Comparison of ENCODE assay signal across 20 cellular contexts in the genomic region with DNA sequence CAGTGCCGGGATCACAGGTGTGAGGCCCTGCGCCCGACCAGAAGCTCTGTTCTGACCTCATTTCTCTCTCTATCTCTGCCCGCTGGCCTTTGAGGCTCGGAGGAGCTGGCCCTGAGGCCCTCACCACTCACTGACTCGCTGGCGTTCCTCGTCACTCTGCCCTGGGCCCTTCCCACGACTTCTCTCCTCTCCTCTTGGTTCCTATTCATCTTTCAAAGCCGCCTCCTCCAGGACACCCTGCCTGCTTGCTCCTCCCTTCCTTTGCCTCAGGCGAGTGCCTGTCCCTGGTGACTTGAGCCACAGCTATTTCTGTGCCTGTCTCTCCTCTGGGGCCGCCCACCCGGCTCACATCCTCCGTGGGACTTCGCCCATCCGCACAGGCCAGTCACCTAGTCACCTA. TPM values are rescaled to one million over a fixed set of nuclear protein-coding genes. Genes with fewer than 3 reads are reported as not detected.
A peak's percentile ranks its signal among the peaks of the same experiment; 100 is the strongest.
DNase-seq lines count a peak whose midpoint lies in the region; ATAC-seq and TF ChIP-seq lines count a peak whose summit lies in the region.
"Had no signal": no experiment of that assay in that cellular context is flagged by ENCODE, and none has a peak within 500 bp of the region (broad histone marks: within the 10 kb centered on the region; RNA-seq: fewer than 3 reads in every experiment).

No MANE protein-coding gene starts in this region.

- H3K4me1 Mint-ChIP-seq in WTC11, result no peaks in the 10 kb centered on the region
- peaks cover 18% of the 10 kb centered on the region for H3K4me1 Mint-ChIP-seq in nephron progenitor cell
- H3K4me1 Mint-ChIP-seq: CD14-positive monocyte; CD4-positive, alpha-beta memory T cell had no signal

- TF ChIP-seq CTCF in WTC11 (IDR thresholded peaks at IDR 0.05) (no peak), nephron progenitor cell (IDR thresholded peaks at IDR 0.05) (no peak), RWPE1 (conservative IDR thresholded peaks at IDR 0.05; ENCODE audit: low read depth) (no peak)

- peak; percentile 7 for DNase-seq in EL
- no peak for DNase-seq in WTC11 (ENCODE audit: low spot score)
- no peak for DNase-seq in nephron progenitor cell
- no peak for DNase-seq in RWPE1 (ENCODE audit: low spot score)
- DNase-seq in activated CD8-positive, alpha-beta memory T cell treated with anti-CD3 and anti-CD28 coated beads for 24 hours, result no peak
- DNase-seq: BE2C; CD4-positive, alpha-beta memory T cell; DMS153; DMS79; HCEC 1CT; HFFc6 had no signal

- peaks cover 4% of the 10 kb centered on the region for H3K9me3 Mint-ChIP-seq in WTC11
- peaks cover 6% of the 10 kb centered on the region for H3K9me3 Mint-ChIP-seq in nephron progenitor cell
- H3K9me3 Mint-ChIP-seq: CD4-positive, alpha-beta memory T cell; GM23338 had no signal

- no peaks in the 10 kb centered on the region for H3K27me3 Mint-ChIP-seq in WTC11 (ENCODE audit: low read depth)
- peaks cover 2% of the 10 kb centered on the region for H3K27me3 Mint-ChIP-seq in nephron progenitor cell (ENCODE audit: low read depth, poor library complexity)

- CTCF ChIA-PET in WTC11 (lab: Charles Lee), result no interaction called here
- CTCF ChIA-PET in RWPE1 (lab: Yijun Ruan, JAX), result no interaction called here

- POLR2A ChIA-PET in WTC11 (lab: Charles Lee), result interaction anchor here (0.6 kb wide), 1 partner anchor 63 kb away, joined by 4 read pairs; no protein-coding TSS in a partner anchor
- POLR2A ChIA-PET in RWPE1 (lab: Yijun Ruan, JAX; ENCODE audit: low non-redundant PET), result no interaction called here

- H3K4me3 Mint-ChIP-seq in WTC11, result no peak overlapping the region
- no peak overlapping the region for H3K4me3 Mint-ChIP-seq in nephron progenitor cell
- H3K4me3 Mint-ChIP-seq: CD4-positive, alpha-beta memory T cell; GM23338; HFFc6 had no signal

- no peak for ATAC-seq in WTC11
- ATAC-seq in GM19351 (IDR thresholded peaks at IDR 0.05; ENCODE audit: unreplicated experiment), result no peak
- ATAC-seq in SK-N-SH treated with all-trans-retinoic acid at 6 μM for 48 hours, result no peak
- ATAC-seq: GM12878, GM23338 had no signal

- H3K36me3 Mint-ChIP-seq in WTC11 (no peaks in the 10 kb centered on the region), nephron progenitor cell (ENCODE audit: low read depth) (no peaks in the 10 kb centered on the region)
- H3K36me3 Mint-ChIP-seq: CD14-positive monocyte; CD4-positive, alpha-beta memory T cell had no signal

- H3K27ac ChIP-seq in RWPE1, result no peak overlapping the region
- H3K27ac ChIP-seq: HL-60 had no signal

- H3K27ac Mint-ChIP-seq in WTC11 (peak overlapping the region; percentile 2; the same call in 1 of the 2 replicates), nephron progenitor cell (peak overlapping the region; percentile 9)
- H3K27ac Mint-ChIP-seq: GM23338, HFFc6 had no signal

TF ChIP-seq in WTC11, 78 proteins besides CTCF, POLR2A, EP300 and RAD21 (continues in another document):
- TF ChIP-seq SMAD3 (CRISPR knock-in tag; IDR thresholded peaks at IDR 0.05; ENCODE audit: borderline replicate concordance), result no peak
- TF ChIP-seq, protein P1, sequence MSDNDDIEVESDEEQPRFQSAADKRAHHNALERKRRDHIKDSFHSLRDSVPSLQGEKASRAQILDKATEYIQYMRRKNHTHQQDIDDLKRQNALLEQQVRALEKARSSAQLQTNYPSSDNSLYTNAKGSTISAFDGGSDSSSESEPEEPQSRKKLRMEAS (CRISPR knock-in tag; IDR thresholded peaks at IDR 0.05), result no peak
- TF ChIP-seq RELA (CRISPR knock-in tag; IDR thresholded peaks at IDR 0.05; ENCODE audit: borderline replicate concordance), result no peak
- TF ChIP-seq, protein P2, sequence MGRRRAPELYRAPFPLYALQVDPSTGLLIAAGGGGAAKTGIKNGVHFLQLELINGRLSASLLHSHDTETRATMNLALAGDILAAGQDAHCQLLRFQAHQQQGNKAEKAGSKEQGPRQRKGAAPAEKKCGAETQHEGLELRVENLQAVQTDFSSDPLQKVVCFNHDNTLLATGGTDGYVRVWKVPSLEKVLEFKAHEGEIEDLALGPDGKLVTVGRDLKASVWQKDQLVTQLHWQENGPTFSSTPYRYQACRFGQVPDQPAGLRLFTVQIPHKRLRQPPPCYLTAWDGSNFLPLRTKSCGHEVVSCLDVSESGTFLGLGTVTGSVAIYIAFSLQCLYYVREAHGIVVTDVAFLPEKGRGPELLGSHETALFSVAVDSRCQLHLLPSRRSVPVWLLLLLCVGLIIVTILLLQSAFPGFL (CRISPR knock-in tag; IDR thresholded peaks at IDR 0.05; ENCODE audit: borderline replicate concordance), result no peak
- no peak for TF ChIP-seq ZNF416 (CRISPR knock-in tag; IDR thresholded peaks at IDR 0.05)
- TF ChIP-seq FOXJ3 (CRISPR knock-in tag; IDR thresholded peaks at IDR 0.05; ENCODE audit: borderline replicate concordance), result no peak
- TF ChIP-seq, protein P3, sequence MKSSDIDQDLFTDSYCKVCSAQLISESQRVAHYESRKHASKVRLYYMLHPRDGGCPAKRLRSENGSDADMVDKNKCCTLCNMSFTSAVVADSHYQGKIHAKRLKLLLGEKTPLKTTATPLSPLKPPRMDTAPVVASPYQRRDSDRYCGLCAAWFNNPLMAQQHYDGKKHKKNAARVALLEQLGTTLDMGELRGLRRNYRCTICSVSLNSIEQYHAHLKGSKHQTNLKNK (CRISPR knock-in tag; IDR thresholded peaks at IDR 0.05), result no peak
- TF ChIP-seq, protein P4, sequence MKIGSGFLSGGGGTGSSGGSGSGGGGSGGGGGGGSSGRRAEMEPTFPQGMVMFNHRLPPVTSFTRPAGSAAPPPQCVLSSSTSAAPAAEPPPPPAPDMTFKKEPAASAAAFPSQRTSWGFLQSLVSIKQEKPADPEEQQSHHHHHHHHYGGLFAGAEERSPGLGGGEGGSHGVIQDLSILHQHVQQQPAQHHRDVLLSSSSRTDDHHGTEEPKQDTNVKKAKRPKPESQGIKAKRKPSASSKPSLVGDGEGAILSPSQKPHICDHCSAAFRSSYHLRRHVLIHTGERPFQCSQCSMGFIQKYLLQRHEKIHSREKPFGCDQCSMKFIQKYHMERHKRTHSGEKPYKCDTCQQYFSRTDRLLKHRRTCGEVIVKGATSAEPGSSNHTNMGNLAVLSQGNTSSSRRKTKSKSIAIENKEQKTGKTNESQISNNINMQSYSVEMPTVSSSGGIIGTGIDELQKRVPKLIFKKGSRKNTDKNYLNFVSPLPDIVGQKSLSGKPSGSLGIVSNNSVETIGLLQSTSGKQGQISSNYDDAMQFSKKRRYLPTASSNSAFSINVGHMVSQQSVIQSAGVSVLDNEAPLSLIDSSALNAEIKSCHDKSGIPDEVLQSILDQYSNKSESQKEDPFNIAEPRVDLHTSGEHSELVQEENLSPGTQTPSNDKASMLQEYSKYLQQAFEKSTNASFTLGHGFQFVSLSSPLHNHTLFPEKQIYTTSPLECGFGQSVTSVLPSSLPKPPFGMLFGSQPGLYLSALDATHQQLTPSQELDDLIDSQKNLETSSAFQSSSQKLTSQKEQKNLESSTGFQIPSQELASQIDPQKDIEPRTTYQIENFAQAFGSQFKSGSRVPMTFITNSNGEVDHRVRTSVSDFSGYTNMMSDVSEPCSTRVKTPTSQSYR (CRISPR knock-in tag; IDR thresholded peaks at IDR 0.05), result no peak

TF ChIP-seq in SK-N-SH treated with all-trans-retinoic acid at 6 μM for 48 hours, 23 proteins besides CTCF, POLR2A, EP300 and RAD21:
- TF ChIP-seq PPARA (CRISPR knock-in tag; IDR thresholded peaks at IDR 0.05; ENCODE audit: borderline replicate concordance), result no peak

RNA-seq across cellular contexts. Expression of a gene that starts 17.3 kb away (rescaled TPM):
- 0.11 to 0.20 TPM (median 0.18 TPM) in 3 replicates for total RNA-seq in WTC11 (2021)
- total RNA-seq: CD4-positive, alpha-beta memory T cell; Daoy; G401; GM12878; HFFc6; HT1080 had no signal
